Comparison of ENCODE assay signal across 18 cellular contexts in the genomic region with DNA sequence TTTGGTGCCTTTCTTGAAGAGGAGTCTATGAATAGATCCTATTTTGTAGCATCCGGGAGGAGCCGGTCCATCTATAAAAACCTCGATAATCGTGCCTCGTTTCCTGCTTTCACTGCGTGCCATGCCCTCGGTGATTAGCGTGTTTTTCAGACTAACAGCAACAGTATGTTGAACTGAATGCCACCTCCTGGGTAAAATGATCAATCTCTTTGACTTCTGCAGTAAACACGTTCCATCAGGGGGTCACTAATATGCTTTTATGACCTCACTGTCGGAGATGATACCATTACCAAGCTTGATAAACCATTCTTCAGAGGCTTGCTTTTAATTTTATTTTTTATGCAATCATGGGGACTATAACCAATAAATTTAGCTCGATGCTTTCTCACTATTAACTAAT.
A peak's percentile ranks its signal among the peaks of the same experiment; 100 is the strongest.
DNase-seq lines count a peak whose midpoint lies in the region; ATAC-seq and TF ChIP-seq lines count a peak whose summit lies in the region.
"Had no signal": no experiment of that assay in that cellular context is flagged by ENCODE, and none has a peak within 500 bp of the region (broad histone marks: within the 10 kb centered on the region; RNA-seq: fewer than 3 reads in every experiment).

No MANE protein-coding gene starts in this region.

- H3K9me3 ChIP-seq in smooth muscle cell (replicated peaks; ENCODE audit: low read depth): no peaks in the 10 kb centered on the region
- H3K9me3 ChIP-seq in tibial nerve: peaks cover 0 to 6% (median 0%) of the 10 kb centered on the region in 4 donors
- H3K9me3 ChIP-seq: A549 had no signal

- H3K27me3 ChIP-seq in smooth muscle cell (ENCODE audit: low read depth) (peaks cover 3% of the 10 kb centered on the region), tibial nerve (no peaks in the 10 kb centered on the region)
- H3K27me3 ChIP-seq: BLaER1 had no signal

- no peaks in the 10 kb centered on the region for H3K79me2 ChIP-seq in smooth muscle cell (ENCODE audit: low read depth)

- 76% methylated on average over 11 of the region's 11 CpGs for WGBS in smooth muscle cell (ENCODE audit: low lambda C conversion rate)
- 58 to 64% methylated on average over 11 of the region's 11 CpGs for WGBS in tibial nerve, 2 donors

- no peak for ATAC-seq in GM21737 (IDR thresholded peaks at IDR 0.05; ENCODE audit: unreplicated experiment)
- ATAC-seq: A549 had no signal

- H3K4me1 ChIP-seq in smooth muscle cell (ENCODE audit: low read depth) (no peaks in the 10 kb centered on the region), tibial nerve (no peaks in the 10 kb centered on the region)
- H3K4me1 ChIP-seq: A549 had no signal

- no peaks in the 10 kb centered on the region for H3F3A ChIP-seq in smooth muscle cell (ENCODE audit: low read depth)

- H3K4me3 ChIP-seq in coronary artery (no peak overlapping the region), smooth muscle cell (no peak overlapping the region), tibial nerve (no peak overlapping the region)
- H3K4me3 ChIP-seq: A549, BLaER1, GM23248 had no signal

- H3K27ac ChIP-seq in coronary artery (no peak overlapping the region), smooth muscle cell (ENCODE audit: low read depth) (no peak overlapping the region), tibial nerve (no peak overlapping the region)
- H3K27ac ChIP-seq: 22Rv1, A549, BLaER1, GM23248 had no signal

- no peaks in the 10 kb centered on the region for H4K20me1 ChIP-seq in smooth muscle cell (ENCODE audit: low read depth)
- H4K20me1 ChIP-seq: BLaER1 had no signal

- no peak overlapping the region for H3K9ac ChIP-seq in smooth muscle cell (ENCODE audit: low read depth)
- H3K9ac ChIP-seq: BLaER1, GM23248 had no signal

- TF ChIP-seq CTCF in coronary artery (IDR thresholded peaks at IDR 0.05): no peak
- TF ChIP-seq CTCF in smooth muscle cell (IDR thresholded peaks at IDR 0.05; ENCODE audit: borderline replicate concordance, insufficient read depth, poor library complexity, severe bottlenecking): no peak
- no peak for TF ChIP-seq CTCF in tibial nerve (IDR thresholded peaks at IDR 0.05)

- TF ChIP-seq EP300 in tibial nerve (IDR thresholded peaks at IDR 0.05): no peak

- no peak overlapping the region for H2AFZ ChIP-seq in smooth muscle cell (ENCODE audit: low read depth)
- H2AFZ ChIP-seq: GM23248 had no signal

- H3K36me3 ChIP-seq in smooth muscle cell (ENCODE audit: low read depth) (no peaks in the 10 kb centered on the region), tibial nerve (no peaks in the 10 kb centered on the region)
- H3K36me3 ChIP-seq: BLaER1 had no signal

- TF ChIP-seq POLR2A in tibial nerve (IDR thresholded peaks at IDR 0.05): no peak

- peak overlapping the region; percentile 34 for H3K4me2 ChIP-seq in smooth muscle cell
- H3K4me2 ChIP-seq: A549, BLaER1 had no signal

- DNase-seq in NCI-H1417 (lab: John Stamatoyannopoulos, UW) (peak in 2 of 3 experiments; percentile 40 to 60), NCI-H1417 treated with DMSO at 0.1 percent for 48 hours (lab: John Stamatoyannopoulos, UW) (no peak), NCI-H748 (lab: John Stamatoyannopoulos, UW; ENCODE audit: unreplicated experiment) (peak; percentile 81), coronary artery (ENCODE audit: low spot score) (peak; percentile 26), smooth muscle cell (lab: John Stamatoyannopoulos, UW; ENCODE audit: unreplicated experiment) (no peak), T1000 (lab: John Stamatoyannopoulos, UW) (no peak), tibial nerve (ENCODE audit: low spot score in 2 of 2) (no peak)
- DNase-seq: CD4-positive, alpha-beta memory T cell; DMS79 treated with DMSO at 0.1 percent for 48 hours; GF-D8; GM23248; HCEC 1CT; HFFc6; IMR-90 had no signal

Comparison
In these comparisons a context has a peak if more than half of its experiments do, and no peak if none do; other contexts are left out.
1. DNase-seq: peak in NCI-H1417 (2 of 3), NCI-H748 (single experiment) and coronary artery (single experiment); none in NCI-H1417 treated with DMSO at 0.1 percent for 48 hours (single experiment), smooth muscle cell (single experiment), T1000 (single experiment) and tibial nerve (0 of 2).